In the genomic region with DNA sequence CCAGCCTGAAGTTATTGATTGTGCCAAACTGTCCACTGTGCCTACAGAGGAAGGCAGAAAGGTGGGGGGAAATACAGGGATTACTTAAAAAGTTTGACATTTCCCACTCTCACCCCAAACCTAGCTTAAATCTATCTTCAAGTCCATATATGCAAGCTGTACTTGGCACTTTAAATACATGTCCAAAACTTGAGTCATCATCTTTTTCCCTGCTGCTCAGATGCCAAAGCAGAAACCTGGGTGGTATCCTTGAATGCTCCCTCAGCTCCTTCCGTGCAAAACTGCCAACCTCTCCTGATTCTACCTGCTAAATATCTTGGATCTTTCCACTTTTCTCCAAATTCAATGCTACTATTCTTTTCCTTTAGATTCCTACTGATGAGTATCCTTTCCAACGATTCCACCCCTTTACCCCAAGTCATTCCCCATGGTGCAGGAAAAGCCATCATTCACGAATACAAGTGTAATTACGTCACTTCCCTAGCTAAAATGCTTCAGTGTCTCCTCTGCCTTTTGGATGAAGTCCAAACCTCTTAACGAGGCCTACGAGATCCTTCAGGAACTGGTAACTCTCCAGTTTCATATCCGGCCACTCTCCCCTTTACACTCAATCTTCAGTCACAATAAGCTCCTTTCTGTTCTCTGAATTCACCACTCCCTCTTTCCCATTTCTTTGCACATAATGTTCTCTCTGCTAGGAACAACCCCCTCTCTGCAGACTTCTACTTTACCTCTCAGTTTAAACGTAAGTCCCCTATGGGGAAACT, we compare ENCODE assay signal across 15 cellular contexts. TPM values are rescaled to one million over a fixed set of nuclear protein-coding genes. Genes with fewer than 3 reads are reported as not detected.
DNase-seq lines count a peak whose midpoint lies in the region; ATAC-seq, FAIRE-seq and TF ChIP-seq lines count a peak whose summit lies in the region.
"Had no signal": no experiment of that assay in that cellular context is flagged by ENCODE, and none has a peak within 500 bp of the region (broad histone marks: within the 10 kb centered on the region; RNA-seq: fewer than 3 reads in every experiment).

No MANE protein-coding gene starts in this region.

- no peaks in the 10 kb centered on the region for H3K9me2 ChIP-seq in MM.1S (replicated peaks; ENCODE audit: insufficient read depth, low read length)

- no peaks in the 10 kb centered on the region for H4K20me1 ChIP-seq in MM.1S (ENCODE audit: insufficient read depth, low read length)

- H3K27ac ChIP-seq in MM.1S (ENCODE audit: low read length) = no peak overlapping the region

- no peak overlapping the region for H2AFZ ChIP-seq in MM.1S (ENCODE audit: low read length)

- no peaks in the 10 kb centered on the region for H3K9me3 ChIP-seq in MM.1S (replicated peaks; ENCODE audit: insufficient read depth, low read length)
- H3K9me3 ChIP-seq: adrenal gland, mucosa of descending colon had no signal

- H3K27ac Mint-ChIP-seq in chondrocyte (ENCODE audit: unreplicated experiment) = peak overlapping the region; percentile 10
- H3K27ac Mint-ChIP-seq: H9 had no signal

- H3K36me3 Mint-ChIP-seq in chondrocyte (ENCODE audit: low read depth) = peaks cover 45% of the 10 kb centered on the region

- TF ChIP-seq CTCF in chondrocyte (IDR thresholded peaks at IDR 0.05) = no peak
- TF ChIP-seq CTCF in omental fat pad (IDR thresholded peaks at IDR 0.05) = no peak
- no peak for TF ChIP-seq CTCF in MM.1S (IDR thresholded peaks at IDR 0.05; ENCODE audit: low read length)

- DNase-seq in EH (ENCODE audit: low read depth) (peak; percentile 68), NCI-H2029 treated with DMSO at 0.1 percent for 48 hours (lab: John Stamatoyannopoulos, UW) (peak; percentile 73), chondrocyte (ENCODE audit: low spot score) (no peak), omental fat pad (ENCODE audit: low spot score) (no peak), MM.1S (no peak), RCC 7860 (ENCODE audit: low spot score) (no peak), SK-N-DZ (ENCODE audit: low spot score) (no peak)
- DNase-seq: activated CD8-positive, alpha-beta memory T cell treated with anti-CD3 and anti-CD28 coated beads for 24 hours; adrenal gland; DND-41; H9; mucosa of descending colon; NCI-H1694; stimulated activated naive CD4-positive, alpha-beta T cell had no signal

- ATAC-seq in omental fat pad (ENCODE audit: low FRiP score) (peak; percentile 70), HG03457 (IDR thresholded peaks at IDR 0.05; ENCODE audit: unreplicated experiment) (no peak)
- ATAC-seq: mucosa of descending colon had no signal

- H3K4me2 ChIP-seq in MM.1S (ENCODE audit: low read depth, low read length) = no peak overlapping the region

- peaks cover 7% of the 10 kb centered on the region for H3K4me1 Mint-ChIP-seq in chondrocyte (ENCODE audit: low read depth)
- H3K4me1 Mint-ChIP-seq: H9 had no signal

- no peaks in the 10 kb centered on the region for H3K27me3 ChIP-seq in MM.1S (replicated peaks; ENCODE audit: insufficient read depth, low read length)
- H3K27me3 ChIP-seq: adrenal gland had no signal

- no peak overlapping the region for H3K4me3 Mint-ChIP-seq in chondrocyte (ENCODE audit: unreplicated experiment)
- H3K4me3 Mint-ChIP-seq: H9 had no signal

- no peaks in the 10 kb centered on the region for H3K9me3 Mint-ChIP-seq in chondrocyte (ENCODE audit: low read depth)
- H3K9me3 Mint-ChIP-seq: H9 had no signal

- no peaks in the 10 kb centered on the region for H3K27me3 Mint-ChIP-seq in chondrocyte (ENCODE audit: low read depth)

- H3K9ac ChIP-seq in MM.1S (ENCODE audit: low read length) = no peak overlapping the region

- H3K4me1 ChIP-seq in MM.1S (ENCODE audit: low read length) = no peaks in the 10 kb centered on the region
- H3K4me1 ChIP-seq: adrenal gland had no signal

- H3F3A ChIP-seq in MM.1S (ENCODE audit: insufficient read depth, low read length) = no peaks in the 10 kb centered on the region

- H3K36me3 ChIP-seq in MM.1S (replicated peaks; ENCODE audit: insufficient read depth, low read length) = peaks cover 10% of the 10 kb centered on the region

- peaks cover 6% of the 10 kb centered on the region; the same call in 1 of the 2 replicates for H3K79me2 ChIP-seq in MM.1S (ENCODE audit: low read length)

- FAIRE-seq in RCC 7860 (lab: Jason Lieb, UNC) = no peak

- no peak overlapping the region for H3K4me3 ChIP-seq in MM.1S (ENCODE audit: low read length)
- H3K4me3 ChIP-seq: adrenal gland, mucosa of descending colon had no signal

RNA-seq across cellular contexts. Expression of a gene that starts 9.3 kb away (rescaled TPM):
- 55.3 to 71.6 TPM (median 60.5 TPM) in 3 replicates for total RNA-seq in chondrocyte
- total RNA-seq in omental fat pad = 100 to 1,000 TPM in 1 of 4 donors, 10 to 100 TPM in 3; 75.0 to 118 (median 88.7) TPM
- 58.3 and 59.5 TPM in 2 replicates for polyA plus RNA-seq in SK-N-DZ (2014; cell fraction: cytosol; rRNA removed)
- polyA plus RNA-seq in SK-N-DZ (2014; cell fraction: nucleus; rRNA removed) = 80.2 and 111 TPM in 2 replicates

RNA-seq across cellular contexts. Expression of a gene that starts 16.2 kb away (rescaled TPM):
- total RNA-seq in chondrocyte (0.60 TPM in 1 of 3 replicates, not detected in the others), omental fat pad (1 to 10 TPM in 1 of 4 donors, under 1 TPM in 1, not detected in 2; 0.09 to 2.9 TPM)
- polyA plus RNA-seq in SK-N-DZ (2014; cell fraction: cytosol; rRNA removed) = not detected in 2 replicates
- polyA plus RNA-seq in SK-N-DZ (2014; cell fraction: nucleus; rRNA removed) = not detected in 2 replicates
- total RNA-seq: H9 had no signal

RNA-seq across cellular contexts. Expression of a gene that starts 16.3 kb away (rescaled TPM):
- total RNA-seq in chondrocyte (38.7 to 49.1 TPM (median 39.5 TPM) in 3 replicates), omental fat pad (10 to 100 TPM; 39.9 to 82.7 (median 71.2) TPM)
- polyA plus RNA-seq in SK-N-DZ (2014; cell fraction: cytosol; rRNA removed) = 217 TPM in 2 replicates
- 118 and 127 TPM in 2 replicates for polyA plus RNA-seq in SK-N-DZ (2014; cell fraction: nucleus; rRNA removed)

RNA-seq across cellular contexts. Expression of a gene that starts 18.4 kb away (rescaled TPM):
- total RNA-seq in chondrocyte (99.7 to 117 TPM (median 111 TPM) in 3 replicates), omental fat pad (100 to 1,000 TPM in 1 of 4 donors, 10 to 100 TPM in 3; 72.1 to 122 (median 77.8) TPM)
- polyA plus RNA-seq in SK-N-DZ (2014; cell fraction: cytosol; rRNA removed) = 145 and 162 TPM in 2 replicates
- 84.6 and 105 TPM in 2 replicates for polyA plus RNA-seq in SK-N-DZ (2014; cell fraction: nucleus; rRNA removed)

RNA-seq across cellular contexts. Expression of a gene that starts 29.6 kb away (rescaled TPM):
- 1.4 to 2.2 TPM (median 1.4 TPM) in 3 replicates for total RNA-seq in chondrocyte
- total RNA-seq in omental fat pad = 10 to 100 TPM in 1 of 4 donors, 1 to 10 TPM in 3; 3.2 to 12.5 (median 5.4) TPM
- 0.41 TPM in 1 of 2 replicates, not detected in the other for polyA plus RNA-seq in SK-N-DZ (2014; cell fraction: cytosol; rRNA removed)
- 0.49 and 1.3 TPM in 2 replicates for polyA plus RNA-seq in SK-N-DZ (2014; cell fraction: nucleus; rRNA removed)

Comparison
In these comparisons a context has a peak if more than half of its experiments do, and no peak if none do; other contexts are left out.
1. DNase-seq: peak in EH (single experiment) and NCI-H2029 treated with DMSO at 0.1 percent for 48 hours (single experiment); none in chondrocyte (single experiment), omental fat pad (single experiment), MM.1S (single experiment), RCC 7860 (single experiment) and SK-N-DZ (single experiment).